ENCODE assay signal across 1 cellular context in genomic region chr1:92808353-92808752, GRCh38.
TF ChIP-seq lines count a peak whose summit lies in the region.

No MANE protein-coding gene starts in this region.

TF ChIP-seq in SK-N-SH treated with all-trans-retinoic acid at 6 μM for 48 hours, 23 proteins besides CTCF, POLR2A, EP300 and RAD21 (continued from another document):
- no peak for TF ChIP-seq ISL1 (CRISPR knock-in tag; IDR thresholded peaks at IDR 0.05)
- no peak for TF ChIP-seq ZFP30 (CRISPR knock-in tag; IDR thresholded peaks at IDR 0.05)
- TF ChIP-seq, protein P1, sequence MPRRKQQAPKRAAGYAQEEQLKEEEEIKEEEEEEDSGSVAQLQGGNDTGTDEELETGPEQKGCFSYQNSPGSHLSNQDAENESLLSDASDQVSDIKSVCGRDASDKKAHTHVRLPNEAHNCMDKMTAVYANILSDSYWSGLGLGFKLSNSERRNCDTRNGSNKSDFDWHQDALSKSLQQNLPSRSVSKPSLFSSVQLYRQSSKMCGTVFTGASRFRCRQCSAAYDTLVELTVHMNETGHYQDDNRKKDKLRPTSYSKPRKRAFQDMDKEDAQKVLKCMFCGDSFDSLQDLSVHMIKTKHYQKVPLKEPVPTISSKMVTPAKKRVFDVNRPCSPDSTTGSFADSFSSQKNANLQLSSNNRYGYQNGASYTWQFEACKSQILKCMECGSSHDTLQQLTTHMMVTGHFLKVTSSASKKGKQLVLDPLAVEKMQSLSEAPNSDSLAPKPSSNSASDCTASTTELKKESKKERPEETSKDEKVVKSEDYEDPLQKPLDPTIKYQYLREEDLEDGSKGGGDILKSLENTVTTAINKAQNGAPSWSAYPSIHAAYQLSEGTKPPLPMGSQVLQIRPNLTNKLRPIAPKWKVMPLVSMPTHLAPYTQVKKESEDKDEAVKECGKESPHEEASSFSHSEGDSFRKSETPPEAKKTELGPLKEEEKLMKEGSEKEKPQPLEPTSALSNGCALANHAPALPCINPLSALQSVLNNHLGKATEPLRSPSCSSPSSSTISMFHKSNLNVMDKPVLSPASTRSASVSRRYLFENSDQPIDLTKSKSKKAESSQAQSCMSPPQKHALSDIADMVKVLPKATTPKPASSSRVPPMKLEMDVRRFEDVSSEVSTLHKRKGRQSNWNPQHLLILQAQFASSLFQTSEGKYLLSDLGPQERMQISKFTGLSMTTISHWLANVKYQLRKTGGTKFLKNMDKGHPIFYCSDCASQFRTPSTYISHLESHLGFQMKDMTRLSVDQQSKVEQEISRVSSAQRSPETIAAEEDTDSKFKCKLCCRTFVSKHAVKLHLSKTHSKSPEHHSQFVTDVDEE (CRISPR knock-in tag; IDR thresholded peaks at IDR 0.05): no peak
- no peak for TF ChIP-seq BACH2 (CRISPR knock-in tag; IDR thresholded peaks at IDR 0.05; ENCODE audit: borderline replicate concordance)
